26 cellular contexts compared by ENCODE assay signal in the genomic region with DNA sequence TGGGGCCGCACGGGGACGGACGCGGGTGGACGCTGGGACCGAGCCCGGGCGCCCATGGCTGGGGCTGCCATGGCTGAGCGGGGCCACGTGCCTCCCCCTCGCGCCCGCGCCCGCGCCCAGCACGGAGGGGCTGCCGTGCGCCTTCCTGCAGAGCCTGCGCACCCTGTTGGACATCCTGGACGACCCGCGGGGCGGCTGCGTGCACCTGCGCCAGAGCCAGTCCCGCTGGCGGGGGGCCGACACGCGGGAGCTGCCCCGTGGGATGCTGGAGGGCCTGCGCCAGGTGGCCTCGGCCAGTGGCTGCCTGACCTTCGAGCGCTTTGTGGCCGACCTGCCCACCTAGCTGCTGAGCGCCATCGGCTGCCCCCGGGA.
A peak's percentile ranks its signal among the peaks of the same experiment; 100 is the strongest.
DNase-seq lines count a peak whose midpoint lies in the region; ATAC-seq, FAIRE-seq and TF ChIP-seq lines count a peak whose summit lies in the region.
"Had no signal": no experiment of that assay in that cellular context is flagged by ENCODE, and none has a peak within 500 bp of the region (broad histone marks: within the 10 kb centered on the region; RNA-seq: fewer than 3 reads in every experiment).

No MANE protein-coding gene starts in this region.

- H3K79me2 ChIP-seq in H1 (ENCODE audit: control insufficient read depth in 1 of 2, insufficient read depth in 2 of 2, low read length in 2 of 2) (peaks cover 0 to 8% of the 10 kb centered on the region in 2 experiments; a peak in 2 of 4 replicates), osteoblast (ENCODE audit: insufficient read depth, low read length) (peaks cover 69% of the 10 kb centered on the region)

- DNase-seq in left ventricle myocardium superior (peak; percentile 27), left cardiac atrium (no peak), GM13977 (ENCODE audit: low spot score) (peak; percentile 27), H1 (ENCODE audit: low read depth in 1 of 2, low spot score in 2 of 2) (no peak), osteoblast (ENCODE audit: insufficient read length, low spot score, missing footprints) (peak; percentile 38), psoas muscle (no peak), LoVo (ENCODE audit: low spot score) (no peak), right lobe of liver (no peak)
- DNase-seq: 8988T; ACHN; AML-193; BE2C; CD4-positive, alpha-beta T cell; CD8-positive, alpha-beta memory T cell; DMS 273 treated with DMSO at 0.1 percent for 48 hours; DMS79; EL; GDM1; HCEC 1CT had no signal

- H3K27ac ChIP-seq in H1 (ENCODE audit: low read depth, low read length) = no peak overlapping the region
- no peak overlapping the region for H3K27ac ChIP-seq in osteoblast (ENCODE audit: low read depth, low read length)
- no peak overlapping the region for H3K27ac ChIP-seq in psoas muscle
- H3K27ac ChIP-seq in right lobe of liver = no peak overlapping the region
- H3K27ac ChIP-seq: A549; BLaER1 treated with 17β-estradiol and CSF1 and Interleukin-3, amounts not matched to agents 10 nM and 100 nM had no signal

- no peak for TF ChIP-seq EP300 in H1 (IDR thresholded peaks at IDR 0.05; ENCODE audit: borderline replicate concordance in 1 of 2, low read depth in 2 of 2, low read length in 2 of 2)

- H3K4me1 ChIP-seq in H1 (replicated peaks in 1 of 4; ENCODE audit: control insufficient read depth in 3 of 4, insufficient read depth in 4 of 4, low read length in 3 of 4) (peaks cover 0 to 5% (median 1%) of the 10 kb centered on the region in 4 experiments; a peak in 4 of 7 replicates), osteoblast (ENCODE audit: insufficient read depth, low read length) (peaks cover 9% of the 10 kb centered on the region), psoas muscle (no peaks in the 10 kb centered on the region), right lobe of liver (no peaks in the 10 kb centered on the region)
- H3K4me1 ChIP-seq: A549; BE2C; BLaER1 treated with 17β-estradiol and CSF1 and Interleukin-3, amounts not matched to agents 10 nM and 100 nM had no signal

- no peak for FAIRE-seq in H1 (lab: Jason Lieb, UNC)
- FAIRE-seq: A549, D721Med, GM12878, GM18507, H54 had no signal

- CTCF ChIA-PET in H1 (lab: Charles Lee; ENCODE audit: partially characterized antibody) = interaction anchor here (0.7 to 3.7 kb wide), 5 partner anchors 9 to 415 kb away, joined by 3 to 34 read pairs (median 5); no protein-coding TSS in a partner anchor

- H3K27me3 ChIP-seq in H1 (replicated peaks in 1 of 4; ENCODE audit: control insufficient read depth in 3 of 4, extremely low read depth in 1 of 4, insufficient read depth in 3 of 4, low read length in 3 of 4) (no peaks in the 10 kb centered on the region), osteoblast (ENCODE audit: insufficient read depth, low read length) (no peaks in the 10 kb centered on the region), psoas muscle (ENCODE audit: insufficient read depth in 3 of 3, low read length in 2 of 3) (no peaks in the 10 kb centered on the region), right lobe of liver (no peaks in the 10 kb centered on the region)
- H3K27me3 ChIP-seq: BE2C; BLaER1 treated with 17β-estradiol and CSF1 and Interleukin-3, amounts not matched to agents 10 nM and 100 nM had no signal

- ATAC-seq in left ventricle myocardium superior (no peak), left cardiac atrium (no peak), psoas muscle (no peak), right lobe of liver (no peak)
- ATAC-seq: GM12878, GM23338 had no signal

- no peak overlapping the region for H3K9ac ChIP-seq in H1 (replicated peaks in 1 of 4; ENCODE audit: extremely low read depth in 1 of 4, low read depth in 3 of 4, low read length in 3 of 4)
- H3K9ac ChIP-seq: BLaER1 treated with 17β-estradiol and CSF1 and Interleukin-3, amounts not matched to agents 10 nM and 100 nM had no signal

- no peak overlapping the region for H3K56ac ChIP-seq in H1 (replicated peaks; ENCODE audit: insufficient read length, low read depth, low read length)

- H3K9me3 ChIP-seq in H1 (ENCODE audit: insufficient read depth in 2 of 2, low read depth in 1 of 2, low read length in 1 of 2) (no peaks in the 10 kb centered on the region), osteoblast (ENCODE audit: low read depth, low read length) (no peaks in the 10 kb centered on the region), psoas muscle (no peaks in the 10 kb centered on the region), right lobe of liver (no peaks in the 10 kb centered on the region)
- H3K9me3 ChIP-seq: A549; BE2C; BLaER1 treated with 17β-estradiol and CSF1 and Interleukin-3, amounts not matched to agents 10 nM and 100 nM had no signal

- H3K14ac ChIP-seq in H1 (ENCODE audit: insufficient read length) = no peak overlapping the region

- no peak overlapping the region for H2BK5ac ChIP-seq in H1 (ENCODE audit: low read depth, low read length)

- peaks cover 10% of the 10 kb centered on the region for H3K79me1 ChIP-seq in H1 (ENCODE audit: low read depth, low read length)

- H3K36me3 ChIP-seq in H1 (ENCODE audit: control insufficient read depth in 2 of 4, insufficient read depth in 4 of 4, low read length in 3 of 4) (peaks cover 2 to 32% (median 26%) of the 10 kb centered on the region in 4 experiments), osteoblast (ENCODE audit: insufficient read depth, low read length) (peaks cover 47% of the 10 kb centered on the region), psoas muscle (ENCODE audit: insufficient read depth in 1 of 2, low read depth in 1 of 2) (peaks cover 0 to 80% of the 10 kb centered on the region in 2 donors), right lobe of liver (peaks cover 0 to 39% (median 12%) of the 10 kb centered on the region in 4 donors)

- H3K4me2 ChIP-seq in H1 (ENCODE audit: insufficient read depth in 1 of 2, low read depth in 2 of 2, low read length in 2 of 2) = no peak overlapping the region
- H3K4me2 ChIP-seq in osteoblast (ENCODE audit: insufficient read depth, low read length) = no peak overlapping the region
- H3K4me2 ChIP-seq: A549; BLaER1 treated with 17β-estradiol and CSF1 and Interleukin-3, amounts not matched to agents 10 nM and 100 nM; GM23338 had no signal

- intact Hi-C loops in left ventricle myocardium superior (cut with micrococcal nuclease) (no loop called here), left cardiac atrium (cut with DNase I) (no loop called here), psoas muscle (cut with DNase I) (loop anchor here in 1 of 2 donors (5.0 kb wide), 2 partner anchors 71 to 191 kb away; a partner anchor contains a TSS), right lobe of liver (cut with DNase I) (no loop called here)

- H2AFZ ChIP-seq in H1 (ENCODE audit: low read length) (no peak overlapping the region), osteoblast (ENCODE audit: low read length) (no peak overlapping the region)
- H2AFZ ChIP-seq: GM23338 had no signal

- H4K91ac ChIP-seq in H1 (replicated peaks; ENCODE audit: insufficient read length, low read length) = no peak overlapping the region

- 93% methylated on average over 33 of the region's 41 CpGs; no CpG with 5 or more reads in 1 of the 2 experiments for WGBS in H1 (ENCODE audit: extremely low coverage in 1 of 2, insufficient coverage in 1 of 2, insufficient read length in 1 of 2, insufficient replicate concordance in 2 of 2, low coverage in 1 of 2, low lambda C conversion rate in 2 of 2, missing lambda C conversion rate in 1 of 2), 2 experiments
- 95 to 96% (median 96%) methylated on average over 40 to 41 of the region's 41 CpGs for WGBS in psoas muscle, 3 donors
- WGBS in right lobe of liver (ENCODE audit: insufficient coverage, low coverage, low lambda C conversion rate, missing lambda C conversion rate) = no CpG with 5 or more reads among the region's 41 CpGs

- no peak overlapping the region for H2AK5ac ChIP-seq in H1 (ENCODE audit: low read depth, low read length)

- POLR2A ChIA-PET in H1 (lab: Charles Lee; ENCODE audit: partially characterized antibody) = interaction anchor here (3.6 to 4.9 kb wide), 2 partner anchors 24 to 98 kb away, joined by 11 to 21 read pairs; no protein-coding TSS in a partner anchor

- no peak overlapping the region for H4K5ac ChIP-seq in H1 (ENCODE audit: insufficient read length, low read depth, low read length)

- H3K4ac ChIP-seq in H1 (replicated peaks; ENCODE audit: insufficient read length, low read depth, low read length) = no peak overlapping the region

- H2BK12ac ChIP-seq in H1 (ENCODE audit: low read depth, low read length) = no peak overlapping the region

- TF ChIP-seq CTCF in GM13977 (IDR thresholded peaks at IDR 0.05; ENCODE audit: extremely low read depth, insufficient read depth, missing control alignments) (no peak), H1 (IDR thresholded peaks at IDR 0.05; ENCODE audit: control extremely low read depth in 1 of 3, insufficient read depth in 1 of 3, low read depth in 1 of 3, low read length in 3 of 3) (no peak), osteoblast (IDR thresholded peaks at IDR 0.05; ENCODE audit: extremely low read depth, low read depth, low read length) (no peak), psoas muscle (IDR thresholded peaks at IDR 0.05) (no peak), right lobe of liver (IDR thresholded peaks at IDR 0.05) (no peak)

- no peak overlapping the region for H3K23ac ChIP-seq in H1 (ENCODE audit: insufficient read length)

- in situ Hi-C loops in GM13977 (cut with MboI; ENCODE audit: low pct_unique_long_range_greater_than_20kb, low sequenced_read_pairs, unreplicated experiment) = no loop called here

- H2BK20ac ChIP-seq in H1 (ENCODE audit: low read length) = no peak overlapping the region

- no peaks in the 10 kb centered on the region for H3K23me2 ChIP-seq in H1 (ENCODE audit: low read depth, low read length)

- H4K20me1 ChIP-seq in H1 (replicated peaks in 1 of 2; ENCODE audit: control insufficient read depth in 1 of 2, insufficient read depth in 2 of 2, low read length in 2 of 2) (peaks cover 7 to 11% of the 10 kb centered on the region in 2 experiments), osteoblast (ENCODE audit: insufficient read depth, low read length) (peaks cover 34% of the 10 kb centered on the region)

- no peak for TF ChIP-seq RAD21 in H1 (IDR thresholded peaks at IDR 0.05 in 1 of 2, conservative IDR thresholded peaks at IDR 0.05 in 1 of 2; ENCODE audit: low read depth in 2 of 2, low read length in 2 of 2)

- no peak overlapping the region for H3K4me3 ChIP-seq in H1 (ENCODE audit: extremely low read depth in 1 of 4, insufficient read depth in 2 of 4, low read depth in 3 of 4, low read length in 4 of 4)
- no peak overlapping the region for H3K4me3 ChIP-seq in osteoblast (ENCODE audit: insufficient read depth, low read length)
- H3K4me3 ChIP-seq in psoas muscle = no peak overlapping the region
- no peak overlapping the region for H3K4me3 ChIP-seq in right lobe of liver
- H3K4me3 ChIP-seq: A549; BLaER1 treated with 17β-estradiol and CSF1 and Interleukin-3, amounts not matched to agents 10 nM and 100 nM; GM12878; GM23338 had no signal

- TF ChIP-seq POLR2A in H1 (IDR thresholded peaks at IDR 0.05; ENCODE audit: control extremely low read depth in 1 of 2, low read depth in 2 of 2, low read length in 2 of 2) (no peak), right lobe of liver (IDR thresholded peaks at IDR 0.05) (no peak)

- peak overlapping the region; percentile 2; the same call in 1 of the 2 replicates for H4K8ac ChIP-seq in H1 (ENCODE audit: extremely low read depth, insufficient read depth, low read length)

- no peak overlapping the region for H3K18ac ChIP-seq in H1 (ENCODE audit: extremely low read depth, low read length)

- H2BK120ac ChIP-seq in H1 (replicated peaks; ENCODE audit: low read depth, low read length) = no peak overlapping the region

- H2BK15ac ChIP-seq in H1 (ENCODE audit: low read length) = no peak overlapping the region

Comparison
In these comparisons a context has a peak if more than half of its experiments do, and no peak if none do; other contexts are left out.
1. DNase-seq: peak in left ventricle myocardium superior (single experiment), GM13977 (single experiment) and osteoblast (single experiment); none in left cardiac atrium (single experiment), H1 (0 of 2), psoas muscle (0 of 2), LoVo (single experiment) and right lobe of liver (0 of 3).